2 cellular contexts compared by ENCODE assay signal in the genomic region with DNA sequence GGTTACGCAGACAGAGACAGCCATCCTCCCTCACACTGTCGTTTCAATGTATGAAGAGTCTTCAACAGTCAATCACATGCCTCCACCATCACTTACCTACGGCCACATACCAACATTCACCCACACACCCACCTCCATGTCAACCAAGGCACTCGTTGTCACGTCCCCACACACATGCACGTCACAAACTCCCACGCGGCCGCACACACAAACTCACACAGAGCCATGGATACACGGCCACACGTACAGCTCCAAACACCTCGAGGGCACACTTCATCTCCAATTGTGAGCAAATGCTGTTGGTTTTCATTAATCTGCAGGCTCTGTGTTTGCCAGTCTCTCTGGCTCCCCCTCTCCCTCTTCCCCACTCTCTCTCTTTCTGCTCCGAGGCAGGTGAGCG.
TF ChIP-seq lines count a peak whose summit lies in the region.

No MANE protein-coding gene starts in this region.

TF ChIP-seq in SK-N-SH, 30 proteins besides CTCF, POLR2A, EP300 and RAD21 (continued from another document):
- TF ChIP-seq, protein P1, sequence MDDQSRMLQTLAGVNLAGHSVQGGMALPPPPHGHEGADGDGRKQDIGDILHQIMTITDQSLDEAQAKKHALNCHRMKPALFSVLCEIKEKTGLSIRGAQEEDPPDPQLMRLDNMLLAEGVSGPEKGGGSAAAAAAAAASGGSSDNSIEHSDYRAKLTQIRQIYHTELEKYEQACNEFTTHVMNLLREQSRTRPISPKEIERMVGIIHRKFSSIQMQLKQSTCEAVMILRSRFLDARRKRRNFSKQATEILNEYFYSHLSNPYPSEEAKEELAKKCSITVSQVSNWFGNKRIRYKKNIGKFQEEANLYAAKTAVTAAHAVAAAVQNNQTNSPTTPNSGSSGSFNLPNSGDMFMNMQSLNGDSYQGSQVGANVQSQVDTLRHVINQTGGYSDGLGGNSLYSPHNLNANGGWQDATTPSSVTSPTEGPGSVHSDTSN (IDR thresholded peaks at IDR 0.05), result no peak
- TF ChIP-seq GATA2 (CRISPR knock-in tag; IDR thresholded peaks at IDR 0.05) (0 out of 2 replicates have a peak, but pooled peaks have one; percentile 8), TEAD4 (IDR thresholded peaks at IDR 0.05; ENCODE audit: borderline replicate concordance, insufficient read depth) (no peak)

TF ChIP-seq in SK-N-SH treated with all-trans-retinoic acid at 6 μM for 48 hours, 23 proteins besides CTCF, POLR2A, EP300 and RAD21 (continued from another document):
- TF ChIP-seq ZC3H10 (CRISPR knock-in tag; IDR thresholded peaks at IDR 0.05) (no peak), CSDC2 (CRISPR knock-in tag; IDR thresholded peaks at IDR 0.05) (no peak), ESRRG (CRISPR knock-in tag; IDR thresholded peaks at IDR 0.05) (no peak), BACH2 (CRISPR knock-in tag; IDR thresholded peaks at IDR 0.05; ENCODE audit: borderline replicate concordance) (no peak)
- TF ChIP-seq, protein P2, sequence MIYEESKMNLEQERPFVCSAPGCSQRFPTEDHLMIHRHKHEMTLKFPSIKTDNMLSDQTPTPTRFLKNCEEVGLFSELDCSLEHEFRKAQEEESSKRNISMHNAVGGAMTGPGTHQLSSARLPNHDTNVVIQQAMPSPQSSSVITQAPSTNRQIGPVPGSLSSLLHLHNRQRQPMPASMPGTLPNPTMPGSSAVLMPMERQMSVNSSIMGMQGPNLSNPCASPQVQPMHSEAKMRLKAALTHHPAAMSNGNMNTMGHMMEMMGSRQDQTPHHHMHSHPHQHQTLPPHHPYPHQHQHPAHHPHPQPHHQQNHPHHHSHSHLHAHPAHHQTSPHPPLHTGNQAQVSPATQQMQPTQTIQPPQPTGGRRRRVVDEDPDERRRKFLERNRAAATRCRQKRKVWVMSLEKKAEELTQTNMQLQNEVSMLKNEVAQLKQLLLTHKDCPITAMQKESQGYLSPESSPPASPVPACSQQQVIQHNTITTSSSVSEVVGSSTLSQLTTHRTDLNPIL (CRISPR knock-in tag; IDR thresholded peaks at IDR 0.05; ENCODE audit: low read depth), result no peak
